ENCODE assay signal across 13 cellular contexts in the genomic region with DNA sequence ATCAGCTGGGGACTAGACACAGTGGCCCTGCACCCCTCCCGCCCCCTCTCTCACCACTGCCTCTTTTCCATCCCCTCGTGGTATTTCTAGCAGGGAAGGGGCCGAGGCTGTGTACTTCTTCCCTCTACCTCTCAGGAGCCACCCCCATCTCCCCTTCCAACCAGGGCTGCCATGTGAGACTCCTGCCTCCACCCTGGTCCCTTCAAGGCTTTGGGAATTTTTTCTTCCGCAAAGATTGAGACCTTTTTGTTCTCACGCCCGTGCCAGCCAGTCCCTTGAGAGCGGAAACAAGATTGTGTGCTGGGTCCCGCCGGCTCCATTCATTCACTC.
"Had no signal": no experiment of that assay in that cellular context is flagged by ENCODE, and none has a peak within 500 bp of the region (broad histone marks: within the 10 kb centered on the region; RNA-seq: fewer than 3 reads in every experiment).

No MANE protein-coding gene starts in this region.

- H3K4me1 ChIP-seq: SJCRH30 had no signal

- H3K4me3 ChIP-seq: SJCRH30 had no signal

- H3K9me3 ChIP-seq: SJCRH30 had no signal

- H3K27me3 ChIP-seq: SJCRH30 had no signal

- H3K27ac ChIP-seq: RWPE1, SJCRH30 had no signal

- DNase-seq: KG1, MM.1S, NCI-H1436, NCI-H187, NCI-H2029, NCI-H2081 treated with DMSO at 0.1 percent for 48 hours, NCI-H226, NCI-H510A, NCI-H524 treated with DMSO at 0.1 percent for 48 hours, NCI-H774, SHP77 treated with DMSO at 0.1 percent for 48 hours had no signal
